In the genomic region with DNA sequence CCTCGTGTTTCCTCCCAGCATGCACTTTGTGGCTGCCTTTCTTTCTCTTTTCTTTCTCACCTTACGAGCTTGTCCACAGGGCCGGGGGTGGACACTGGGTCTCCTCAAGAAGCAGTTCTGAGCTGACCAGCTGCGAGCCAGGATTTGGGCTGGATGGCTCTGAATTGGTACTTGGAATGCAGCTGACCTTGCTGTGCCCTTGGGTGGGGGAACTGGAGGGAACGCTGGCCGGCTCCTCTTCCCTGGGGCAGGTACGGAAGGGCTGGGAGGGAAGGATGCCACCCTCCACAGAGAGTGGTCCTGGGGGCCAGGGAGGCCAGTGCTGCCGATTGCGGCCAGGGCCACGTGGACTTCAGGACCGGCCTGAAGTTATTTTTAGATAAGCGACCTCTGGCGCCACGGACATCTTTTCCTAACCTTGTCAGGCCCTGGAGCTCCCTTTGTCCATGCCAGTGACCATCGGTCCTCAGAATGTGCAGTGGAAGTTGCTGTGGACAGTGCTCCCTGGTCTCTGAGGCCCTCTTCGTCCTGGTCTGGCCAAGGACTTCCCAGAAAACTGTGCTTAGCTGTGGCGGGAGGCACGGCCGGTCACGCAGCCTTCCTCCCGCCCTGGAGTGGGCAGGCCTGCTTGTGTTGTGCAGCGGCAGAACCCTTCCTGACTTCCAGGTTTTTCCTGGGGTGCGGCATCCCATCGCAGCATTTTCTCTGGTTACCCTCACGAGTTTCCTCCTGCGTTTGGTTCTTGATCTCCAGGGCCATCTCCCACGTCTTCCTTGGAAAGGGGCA, we compare ENCODE assay signal across 2 cellular contexts.
TF ChIP-seq lines count a peak whose summit lies in the region.

No MANE protein-coding gene starts in this region.

TF ChIP-seq in GM23338, 12 proteins besides CTCF, POLR2A, EP300 and RAD21:
- TF ChIP-seq ZNF331 (CRISPR knock-in tag; IDR thresholded peaks at IDR 0.05; ENCODE audit: low read depth) (no peak), EZH2phosphoT487 (IDR thresholded peaks at IDR 0.05; ENCODE audit: unreplicated experiment) (no peak), EZH2 (IDR thresholded peaks at IDR 0.05; ENCODE audit: low read depth, unreplicated experiment) (no peak)
- TF ChIP-seq, protein P1, sequence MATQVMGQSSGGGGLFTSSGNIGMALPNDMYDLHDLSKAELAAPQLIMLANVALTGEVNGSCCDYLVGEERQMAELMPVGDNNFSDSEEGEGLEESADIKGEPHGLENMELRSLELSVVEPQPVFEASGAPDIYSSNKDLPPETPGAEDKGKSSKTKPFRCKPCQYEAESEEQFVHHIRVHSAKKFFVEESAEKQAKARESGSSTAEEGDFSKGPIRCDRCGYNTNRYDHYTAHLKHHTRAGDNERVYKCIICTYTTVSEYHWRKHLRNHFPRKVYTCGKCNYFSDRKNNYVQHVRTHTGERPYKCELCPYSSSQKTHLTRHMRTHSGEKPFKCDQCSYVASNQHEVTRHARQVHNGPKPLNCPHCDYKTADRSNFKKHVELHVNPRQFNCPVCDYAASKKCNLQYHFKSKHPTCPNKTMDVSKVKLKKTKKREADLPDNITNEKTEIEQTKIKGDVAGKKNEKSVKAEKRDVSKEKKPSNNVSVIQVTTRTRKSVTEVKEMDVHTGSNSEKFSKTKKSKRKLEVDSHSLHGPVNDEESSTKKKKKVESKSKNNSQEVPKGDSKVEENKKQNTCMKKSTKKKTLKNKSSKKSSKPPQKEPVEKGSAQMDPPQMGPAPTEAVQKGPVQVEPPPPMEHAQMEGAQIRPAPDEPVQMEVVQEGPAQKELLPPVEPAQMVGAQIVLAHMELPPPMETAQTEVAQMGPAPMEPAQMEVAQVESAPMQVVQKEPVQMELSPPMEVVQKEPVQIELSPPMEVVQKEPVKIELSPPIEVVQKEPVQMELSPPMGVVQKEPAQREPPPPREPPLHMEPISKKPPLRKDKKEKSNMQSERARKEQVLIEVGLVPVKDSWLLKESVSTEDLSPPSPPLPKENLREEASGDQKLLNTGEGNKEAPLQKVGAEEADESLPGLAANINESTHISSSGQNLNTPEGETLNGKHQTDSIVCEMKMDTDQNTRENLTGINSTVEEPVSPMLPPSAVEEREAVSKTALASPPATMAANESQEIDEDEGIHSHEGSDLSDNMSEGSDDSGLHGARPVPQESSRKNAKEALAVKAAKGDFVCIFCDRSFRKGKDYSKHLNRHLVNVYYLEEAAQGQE (IDR thresholded peaks at IDR 0.05; ENCODE audit: unreplicated experiment): no peak

TF ChIP-seq in H1, 55 proteins besides CTCF, POLR2A, EP300 and RAD21:
- TF ChIP-seq BACH1 (IDR thresholded peaks at IDR 0.05; ENCODE audit: low read length): no peak
- TF ChIP-seq KDM5A (IDR thresholded peaks at IDR 0.05; ENCODE audit: low read length): no peak
- TF ChIP-seq SIX5 (IDR thresholded peaks at IDR 0.05; ENCODE audit: low read depth, low read length): no peak
- TF ChIP-seq ASH2L (IDR thresholded peaks at IDR 0.05; ENCODE audit: low read length): no peak
- TF ChIP-seq SP4 (IDR thresholded peaks at IDR 0.05; ENCODE audit: low read length): no peak
